25 cellular contexts compared by ENCODE assay signal in the genomic region with DNA sequence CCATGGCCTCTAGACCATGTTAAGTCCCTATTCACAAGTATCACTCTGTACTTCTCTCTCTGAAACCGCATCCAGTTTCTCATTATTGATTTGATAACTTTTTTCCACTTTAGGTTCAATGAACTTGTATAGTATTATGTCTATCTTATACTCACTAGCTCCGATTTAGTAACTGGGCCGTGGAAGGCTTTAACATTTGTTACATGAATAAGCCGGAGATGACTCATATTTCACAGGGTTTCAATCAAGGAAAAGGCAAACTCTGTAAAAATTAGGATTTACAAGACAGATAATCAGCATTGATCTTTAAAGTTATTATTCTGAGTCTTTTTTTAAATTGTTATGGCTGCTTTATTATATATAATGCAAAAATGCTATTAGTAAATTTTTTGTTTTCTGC.
"Had no signal": no experiment of that assay in that cellular context is flagged by ENCODE, and none has a peak within 500 bp of the region (broad histone marks: within the 10 kb centered on the region; RNA-seq: fewer than 3 reads in every experiment).

No MANE protein-coding gene starts in this region.

- H3K4me1 ChIP-seq: Peyer's patch, SJCRH30 had no signal

- H3K4me2 ChIP-seq: PC-9 had no signal

- H3K9me3 ChIP-seq: Peyer's patch, SJCRH30 had no signal

- H3K36me3 ChIP-seq: Peyer's patch, SJCRH30 had no signal

- H3K4me3 ChIP-seq: PC-9, Peyer's patch, SJCRH30, SK-N-MC had no signal

- DNase-seq: IMR-90, Karpas-422, KG1, MV-4-11, NCI-H1048, NCI-H1105, NCI-H1417, NCI-H1436 treated with DMSO at 0.1 percent for 48 hours, NCI-H1694, NCI-H187 treated with DMSO at 0.1 percent for 48 hours, NCI-H2029 treated with DMSO at 0.1 percent for 48 hours, NCI-H2171 treated with DMSO at 0.1 percent for 48 hours, NCI-H345, NCI-H446 treated with DMSO at 0.1 percent for 48 hours, NCI-H510A treated with DMSO at 0.1 percent for 48 hours, NCI-H69, NCI-H774, PC-9, Peyer's patch, SHP77 treated with DMSO at 0.1 percent for 48 hours, SJCRH30 had no signal

- H3K27me3 ChIP-seq: Peyer's patch, SJCRH30 had no signal

- ATAC-seq: HepG2, Right ventricle myocardium inferior had no signal

- H3K27ac ChIP-seq: HL-60, PC-9, Peyer's patch, SJCRH30, SK-N-MC had no signal

- H2AFZ ChIP-seq: PC-9 had no signal
